Comparison of ENCODE assay signal across 9 cellular contexts in genomic region chr1:77413541-77414335, GRCh38.
A peak's percentile ranks its signal among the peaks of the same experiment; 100 is the strongest.
DNase-seq lines count a peak whose midpoint lies in the region; ATAC-seq and TF ChIP-seq lines count a peak whose summit lies in the region.
"Had no signal": no experiment of that assay in that cellular context is flagged by ENCODE, and none has a peak within 500 bp of the region (broad histone marks: within the 10 kb centered on the region; RNA-seq: fewer than 3 reads in every experiment).

No MANE protein-coding gene starts in this region.

- no peaks in the 10 kb centered on the region for H3K9me3 ChIP-seq in sigmoid colon
- H3K9me3 ChIP-seq: thoracic aorta had no signal

- intact Hi-C loops in sigmoid colon (cut with DNase I), result no loop called here

- H3K4me3 Mint-ChIP-seq in stimulated activated naive CD8-positive, alpha-beta T cell treated with anti-CD3 and anti-CD28 coated beads, Interleukin-15, amount 100 ng/mL, for 72 hours, result peak overlapping the region; percentile 16 to 73

- no peak overlapping the region for H3K4me3 ChIP-seq in sigmoid colon
- no peak overlapping the region for H3K4me3 ChIP-seq in coronary artery
- H3K4me3 ChIP-seq: thoracic aorta had no signal

- TF ChIP-seq EP300 in sigmoid colon (IDR thresholded peaks at IDR 0.05), result no peak

- H3K27ac Mint-ChIP-seq in stimulated activated naive CD8-positive, alpha-beta T cell treated with anti-CD3 and anti-CD28 coated beads, Interleukin-15, amount 100 ng/mL, for 72 hours, result peak overlapping the region in 1 of 2 donors; percentile 42

- 59 to 71% methylated on average over 7 of the region's 7 CpGs for WGBS in sigmoid colon, 2 donors

- ATAC-seq in stimulated activated naive CD8-positive, alpha-beta T cell treated with anti-CD3 and anti-CD28 coated beads, Interleukin-15, amount 100 ng/mL, for 72 hours, result peak; percentile 62
- ATAC-seq in stimulated activated naive CD8-positive, alpha-beta T cell treated with anti-CD3 and anti-CD28 coated beads, Interleukin-15, Interleukin-2, amounts not matched to agents 100 U/mL and 50 U/mL, for 24 hours, result no peak
- peak; percentile 85 for ATAC-seq in HG02938 (IDR thresholded peaks at IDR 0.05; ENCODE audit: unreplicated experiment)

- H3K4me1 Mint-ChIP-seq in stimulated activated naive CD8-positive, alpha-beta T cell treated with anti-CD3 and anti-CD28 coated beads, Interleukin-15, amount 100 ng/mL, for 72 hours, result peaks cover 21% of the 10 kb centered on the region

- H3K9me3 Mint-ChIP-seq in stimulated activated naive CD8-positive, alpha-beta T cell treated with anti-CD3 and anti-CD28 coated beads, Interleukin-15, amount 100 ng/mL, for 72 hours, result peaks cover 7 to 9% of the 10 kb centered on the region in 2 donors

- TF ChIP-seq CTCF in sigmoid colon (IDR thresholded peaks at IDR 0.05) (no peak), coronary artery (IDR thresholded peaks at IDR 0.05) (no peak)

- no peaks in the 10 kb centered on the region for H3K4me1 ChIP-seq in sigmoid colon

- no peaks in the 10 kb centered on the region for H3K36me3 ChIP-seq in sigmoid colon
- H3K36me3 ChIP-seq: thoracic aorta had no signal

- DNase-seq in stimulated activated naive CD8-positive, alpha-beta T cell treated with anti-CD3 and anti-CD28 coated beads, Interleukin-15, amount 100 ng/mL, for 72 hours, result no peak
- DNase-seq in stimulated activated naive CD8-positive, alpha-beta T cell treated with anti-CD3 and anti-CD28 coated beads, Interleukin-15, Interleukin-2, amounts not matched to agents 100 U/mL and 50 U/mL, for 24 hours, result no peak
- DNase-seq in NOMO-1 treated with dmso at 0.1 percent for 144 hours (lab: John Stamatoyannopoulos, UW; ENCODE audit: unreplicated experiment) (peak; percentile 75), sigmoid colon (no peak), coronary artery (ENCODE audit: low spot score) (no peak), DMS114 treated with DMSO at 0.1 percent for 48 hours (lab: John Stamatoyannopoulos, UW; ENCODE audit: unreplicated experiment) (no peak), NCI-H187 (lab: John Stamatoyannopoulos, UW) (no peak)

- TF ChIP-seq POLR2A in sigmoid colon (IDR thresholded peaks at IDR 0.05), result no peak

- H3K27me3 Mint-ChIP-seq in stimulated activated naive CD8-positive, alpha-beta T cell treated with anti-CD3 and anti-CD28 coated beads, Interleukin-15, amount 100 ng/mL, for 72 hours, result no peaks in the 10 kb centered on the region

- no peaks in the 10 kb centered on the region for H3K27me3 ChIP-seq in sigmoid colon

- no peak overlapping the region for H3K27ac ChIP-seq in sigmoid colon
- no peak overlapping the region for H3K27ac ChIP-seq in coronary artery
- H3K27ac ChIP-seq: thoracic aorta had no signal
